Comparison of ENCODE assay signal across 7 cellular contexts in genomic region chr20:33672426-33673114, GRCh38. TPM values are rescaled to one million over a fixed set of nuclear protein-coding genes. Genes with fewer than 3 reads are reported as not detected.
DNase-seq lines count a peak whose midpoint lies in the region; ATAC-seq lines count a peak whose summit lies in the region.

No MANE protein-coding gene starts in this region.

- peak overlapping the region; percentile 85 for H3K4me2 ChIP-seq in GM23248 (ENCODE audit: unreplicated experiment)

- H3F3A ChIP-seq in GM23248 (ENCODE audit: insufficient read depth): peaks cover 18% of the 10 kb centered on the region

- peaks cover 27 to 28% of the 10 kb centered on the region in 2 donors for H3K4me1 Mint-ChIP-seq in effector memory CD8-positive, alpha-beta T cell (ENCODE audit: low read depth in 2 of 2)

- no peak overlapping the region for H2AFZ ChIP-seq in GM23248

- no peaks in the 10 kb centered on the region for H3K36me3 ChIP-seq in GM23248 (ENCODE audit: low read depth)

- H4K20me1 ChIP-seq in GM23248 (ENCODE audit: insufficient read depth): no peaks in the 10 kb centered on the region

- H3K27me3 ChIP-seq in GM23248 (replicated peaks; ENCODE audit: insufficient read depth): no peaks in the 10 kb centered on the region

- peaks cover 28% of the 10 kb centered on the region for H3K4me1 ChIP-seq in GM23248 (ENCODE audit: insufficient read depth)

- DNase-seq in GM23248: peak; percentile 44
- DNase-seq in NCI-H2171 treated with DMSO at 0.1 percent for 48 hours (lab: John Stamatoyannopoulos, UW): peak; percentile 75
- no peak for DNase-seq in effector memory CD8-positive, alpha-beta T cell
- peak; percentile 56 for DNase-seq in retina
- no peak for DNase-seq in ureter (ENCODE audit: low spot score)

- no peak for ATAC-seq in effector memory CD8-positive, alpha-beta T cell (replicated peaks)
- ATAC-seq in GM18858 (IDR thresholded peaks at IDR 0.05; ENCODE audit: unreplicated experiment): no peak
- ATAC-seq in GM21381 (IDR thresholded peaks at IDR 0.05; ENCODE audit: unreplicated experiment): no peak

- H3K9me2 ChIP-seq in GM23248 (ENCODE audit: insufficient read depth): no peaks in the 10 kb centered on the region

- H3K27me3 Mint-ChIP-seq in effector memory CD8-positive, alpha-beta T cell: no peaks in the 10 kb centered on the region

- H3K9me3 ChIP-seq in GM23248 (ENCODE audit: low read depth): no peaks in the 10 kb centered on the region

- peak overlapping the region; percentile 86 to 91 for H3K27ac Mint-ChIP-seq in effector memory CD8-positive, alpha-beta T cell

- H3K4me3 ChIP-seq in GM23248: peak overlapping the region; percentile 81

- H3K4me3 Mint-ChIP-seq in effector memory CD8-positive, alpha-beta T cell: peak overlapping the region; percentile 88 to 90

- WGBS in GM23248 (ENCODE audit: low coverage in 1 of 2, low lambda C conversion rate in 2 of 2, missing lambda C conversion rate in 2 of 2), 2 experiments: 46 to 50% methylated on average over 17 of the region's 17 CpGs

- peaks cover 21% of the 10 kb centered on the region for H3K79me2 ChIP-seq in GM23248 (ENCODE audit: insufficient read depth)

- H3K36me3 Mint-ChIP-seq in effector memory CD8-positive, alpha-beta T cell (ENCODE audit: insufficient read depth): peaks cover 4% of the 10 kb centered on the region

- no peaks in the 10 kb centered on the region for H3K9me3 Mint-ChIP-seq in effector memory CD8-positive, alpha-beta T cell

- no peak overlapping the region for H3K27ac ChIP-seq in GM23248

- H3K9ac ChIP-seq in GM23248: peak overlapping the region; percentile 84

- in situ Hi-C loops in GM23248 (cut with MboI): no loop called here

RNA-seq across cellular contexts. Expression of gene NECAB3, which starts 1.7 kb away (rescaled TPM):
- total RNA-seq in GM23248 (2014; rRNA removed; shearing (Covaris generic)): 27.1 and 27.3 TPM in 2 replicates
- 11.0 and 13.4 TPM in 2 replicates for polyA plus RNA-seq in GM23248 (2016; fragmentation: Nextera tagmentation; extraction: Ambion mirVana)
- total RNA-seq in ureter: 38.6 TPM

RNA-seq across cellular contexts. Expression of gene ACTL10, which starts 5.8 kb away (rescaled TPM):
- total RNA-seq in GM23248 (2014; rRNA removed; shearing (Covaris generic)): 3.2 and 3.4 TPM in 2 replicates
- polyA plus RNA-seq in GM23248 (2016; fragmentation: Nextera tagmentation; extraction: Ambion mirVana): 1.5 and 1.7 TPM in 2 replicates
- total RNA-seq in ureter: 3.6 TPM

RNA-seq across cellular contexts. Expression of gene C20orf144, which starts 10.4 kb away (rescaled TPM):
- total RNA-seq in GM23248 (2014; rRNA removed; shearing (Covaris generic)): 0.63 TPM in 1 of 2 replicates, not detected in the other
- polyA plus RNA-seq in GM23248 (2016; fragmentation: Nextera tagmentation; extraction: Ambion mirVana): 0.25 and 0.41 TPM in 2 replicates
- total RNA-seq in ureter: not detected

RNA-seq across cellular contexts. Expression of gene E2F1, which starts 13.6 kb away (rescaled TPM):
- total RNA-seq in GM23248 (2014; rRNA removed; shearing (Covaris generic)): 9.0 and 12.9 TPM in 2 replicates
- 4.3 and 4.9 TPM in 2 replicates for polyA plus RNA-seq in GM23248 (2016; fragmentation: Nextera tagmentation; extraction: Ambion mirVana)
- 2.0 TPM for total RNA-seq in ureter

RNA-seq across cellular contexts. Expression of gene PXMP4, which starts 47.5 kb away (rescaled TPM):
- 5.9 and 14.3 TPM in 2 replicates for total RNA-seq in GM23248 (2014; rRNA removed; shearing (Covaris generic))
- 14.1 and 16.4 TPM in 2 replicates for polyA plus RNA-seq in GM23248 (2016; fragmentation: Nextera tagmentation; extraction: Ambion mirVana)
- total RNA-seq in ureter: 19.5 TPM

Comparison
In these comparisons a context has a peak if more than half of its experiments do, and no peak if none do; other contexts are left out.
1. DNase-seq: peak in GM23248 (single experiment), NCI-H2171 treated with DMSO at 0.1 percent for 48 hours (single experiment) and retina (single experiment); none in effector memory CD8-positive, alpha-beta T cell (0 of 3) and ureter (single experiment).